In the genomic region with DNA sequence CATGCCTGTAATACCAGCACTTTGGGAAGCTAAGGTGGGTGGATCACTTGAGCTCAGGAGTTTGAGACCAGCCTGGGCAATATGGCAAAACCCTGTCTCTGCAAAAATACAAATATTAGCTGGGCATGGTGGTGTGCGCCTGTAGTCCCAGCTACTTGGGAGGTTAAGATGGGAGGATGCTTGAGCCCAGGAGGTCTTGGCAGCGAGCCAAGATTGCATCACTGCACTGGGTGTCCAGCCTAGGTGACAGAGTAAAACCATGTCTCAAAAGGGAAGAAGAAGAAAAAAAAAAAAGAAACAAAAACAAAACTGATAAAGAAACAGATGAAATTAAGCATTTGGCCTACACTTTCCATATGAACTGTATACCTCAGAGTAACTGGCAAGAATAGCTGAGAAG, we compare ENCODE assay signal across 19 cellular contexts.
DNase-seq lines count a peak whose midpoint lies in the region; ATAC-seq, FAIRE-seq and TF ChIP-seq lines count a peak whose summit lies in the region.
"Had no signal": no experiment of that assay in that cellular context is flagged by ENCODE, and none has a peak within 500 bp of the region (broad histone marks: within the 10 kb centered on the region; RNA-seq: fewer than 3 reads in every experiment).

No MANE protein-coding gene starts in this region.

- 0 out of 3 replicates have a peak overlapping the region, but pooled peaks have one; percentile 1 for H3K4me2 ChIP-seq in A549
- H3K4me2 ChIP-seq: GM23338 had no signal

- TF ChIP-seq CTCF in A549 (IDR thresholded peaks at IDR 0.05) (no peak), tibial artery (IDR thresholded peaks at IDR 0.05) (no peak)

- ATAC-seq in A549 (no peak), GM19397 (IDR thresholded peaks at IDR 0.05; ENCODE audit: unreplicated experiment) (no peak)
- ATAC-seq: GM23338 had no signal

- WGBS in A549 (ENCODE audit: missing lambda C conversion rate) = 56% methylated on average over 2 of the region's 2 CpGs

- no peak for TF ChIP-seq EP300 in A549 (IDR thresholded peaks at IDR 0.05)

- DNase-seq in A549 (ENCODE audit: low read depth in 1 of 2, low spot score in 1 of 2) (peak in 1 of 2 experiments; percentile 50), EH (ENCODE audit: low read depth) (peak; percentile 8), NCI-H69 (lab: John Stamatoyannopoulos, UW) (peak; percentile 28), glomerular visceral epithelial cell (ENCODE audit: extremely low spot score) (peak; percentile 21), AML-193 (lab: John Stamatoyannopoulos, UW) (no peak), tibial artery (no peak)
- DNase-seq: BE2C; CD4-positive, alpha-beta memory T cell; Kasumi-1; MV-4-11; NCI-H1436; NCI-H2081; NCI-H226; NCI-H526; NK-92 treated with Interleukin-12 subunit alpha and Interleukin-12 subunit beta, amount 100 ng/mL, for 24 hours; T-helper 1 cell had no signal

- H3K27ac ChIP-seq in A549 (peak overlapping the region; percentile 88 to 89; a peak in 5 of 6 replicates), tibial artery (no peak overlapping the region)

- intact Hi-C loops in tibial artery (cut with DNase I; ENCODE audit: low total_unique reads) = no loop called here

- POLR2A ChIA-PET in A549 (lab: Yijun Ruan, JAX) = no interaction called here

- H3K9me3 ChIP-seq in A549 (0 out of 3 replicates have a peak, but pooled peaks cover 4% of the 10 kb centered on the region), tibial artery (no peaks in the 10 kb centered on the region)
- H3K9me3 ChIP-seq: BE2C had no signal

- CTCF ChIA-PET in A549 (lab: Yijun Ruan, JAX) = interaction anchor here (0.6 to 1.8 kb wide), 4 partner anchors 30 to 148 kb away, joined by 3 to 8 read pairs (median 4); no protein-coding TSS in a partner anchor

- no peaks in the 10 kb centered on the region for H3K36me3 ChIP-seq in tibial artery
- H3K36me3 ChIP-seq: BE2C had no signal

- H3K4me3 ChIP-seq in A549 (no peak overlapping the region), tibial artery (no peak overlapping the region)
- H3K4me3 ChIP-seq: GM23338 had no signal

- FAIRE-seq in A549 (lab: Jason Lieb, UNC) = no peak
- FAIRE-seq: GM12892 had no signal

- TF ChIP-seq POLR2A in A549 (IDR thresholded peaks at IDR 0.05; ENCODE audit: low read length) = no peak

- no peaks in the 10 kb centered on the region for H3K27me3 ChIP-seq in tibial artery
- H3K27me3 ChIP-seq: BE2C had no signal

- H3K4me1 ChIP-seq in A549 (peaks cover 80% of the 10 kb centered on the region), tibial artery (no peaks in the 10 kb centered on the region)
- H3K4me1 ChIP-seq: BE2C had no signal

- TF ChIP-seq RAD21 in A549 (conservative IDR thresholded peaks at IDR 0.05 in 1 of 2, IDR thresholded peaks at IDR 0.05 in 1 of 2) = no peak

TF ChIP-seq in A549, 52 proteins besides CTCF, POLR2A, EP300 and RAD21:
- TF ChIP-seq HDAC2 (IDR thresholded peaks at IDR 0.05) (no peak), NFE2L2 (conservative IDR thresholded peaks at IDR 0.05; ENCODE audit: low read length) (no peak), CEBPB (IDR thresholded peaks at IDR 0.05) (peak in 1 of 2 experiments; percentile 79; a peak in 2 of 4 replicates), ESRRA (IDR thresholded peaks at IDR 0.05; ENCODE audit: borderline replicate concordance, low read length) (no peak), HOXB13 (CRISPR knock-in tag; IDR thresholded peaks at IDR 0.05; ENCODE audit: low read depth) (no peak), JUN (IDR thresholded peaks at IDR 0.05) (no peak), ZFP36 (IDR thresholded peaks at IDR 0.05; ENCODE audit: borderline replicate concordance, partially characterized antibody) (no peak), RNF2 (IDR thresholded peaks at IDR 0.05; ENCODE audit: borderline replicate concordance, low read depth) (no peak)
TF ChIP-seq in A549: peak in this region for 1.

Comparison
In these comparisons a context has a peak if more than half of its experiments do, and no peak if none do; other contexts are left out.
1. DNase-seq: peak in EH (single experiment), NCI-H69 (single experiment) and glomerular visceral epithelial cell (single experiment); none in AML-193 (0 of 2) and tibial artery (0 of 2).
2. H3K27ac ChIP-seq: peak in A549 (2 of 2); none in tibial artery (0 of 2).